In the genomic region with DNA sequence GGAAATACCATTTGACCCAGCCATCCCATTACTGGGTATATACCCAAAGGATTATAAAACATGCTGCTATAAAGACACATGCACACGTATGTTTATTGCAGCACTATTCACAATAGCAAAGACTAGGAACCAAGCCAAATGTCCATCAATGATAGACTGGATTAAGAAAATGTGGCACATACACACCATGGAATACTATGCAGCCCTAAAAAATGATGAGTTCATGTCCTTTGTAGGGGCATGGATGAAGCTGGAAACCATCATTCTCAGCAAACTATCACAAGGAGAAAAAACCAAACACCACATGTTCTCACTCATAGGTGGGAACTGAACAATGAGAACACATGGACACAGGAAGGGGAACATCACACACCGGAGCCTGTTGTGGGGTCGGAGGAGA, we compare ENCODE assay signal across 1 cellular context. TPM values are rescaled to one million over a fixed set of nuclear protein-coding genes. Genes with fewer than 3 reads are reported as not detected.
"Had no signal": no experiment of that assay in that cellular context is flagged by ENCODE, and none has a peak within 500 bp of the region (broad histone marks: within the 10 kb centered on the region; RNA-seq: fewer than 3 reads in every experiment).

No MANE protein-coding gene starts in this region.

RNA-seq across cellular contexts. Expression of a gene that starts 41.4 kb away (rescaled TPM):
- total RNA-seq: HepG2 had no signal
- polyA plus RNA-seq: HepG2 had no signal
